ENCODE assay signal across 10 cellular contexts in genomic region chr17:7550359-7550758, GRCh38. TPM values are rescaled to one million over a fixed set of nuclear protein-coding genes. Genes with fewer than 3 reads are reported as not detected.
DNase-seq lines count a peak whose midpoint lies in the region; ATAC-seq and TF ChIP-seq lines count a peak whose summit lies in the region.
"Had no signal": no experiment of that assay in that cellular context is flagged by ENCODE, and none has a peak within 500 bp of the region (broad histone marks: within the 10 kb centered on the region; RNA-seq: fewer than 3 reads in every experiment).

No MANE protein-coding gene starts in this region.

- peak overlapping the region; percentile 97 for H3K27ac Mint-ChIP-seq in activated naive CD8-positive, alpha-beta T cell treated with anti-CD3 and anti-CD28 coated beads, Interleukin-2, amount 10 ng/mL, durations not matched to agents 7 days and 5 days
- H3K27ac Mint-ChIP-seq in naive thymus-derived CD8-positive, alpha-beta T cell = peak overlapping the region; percentile 35 to 96 (median 92)

- no peaks in the 10 kb centered on the region for H3K27me3 ChIP-seq in heart left ventricle
- no peaks in the 10 kb centered on the region for H3K27me3 ChIP-seq in transverse colon
- H3K27me3 ChIP-seq in mesenchymal stem cell (ENCODE audit: control insufficient read depth in 1 of 2, insufficient read depth in 1 of 2, low read length in 2 of 2) = no peaks in the 10 kb centered on the region
- H3K27me3 ChIP-seq: SJSA1 had no signal

- no peaks in the 10 kb centered on the region for H3K27me3 Mint-ChIP-seq in activated naive CD8-positive, alpha-beta T cell treated with anti-CD3 and anti-CD28 coated beads, Interleukin-2, amount 10 ng/mL, durations not matched to agents 7 days and 5 days
- no peaks in the 10 kb centered on the region for H3K27me3 Mint-ChIP-seq in naive thymus-derived CD8-positive, alpha-beta T cell

- H3K36me3 Mint-ChIP-seq in activated naive CD8-positive, alpha-beta T cell treated with anti-CD3 and anti-CD28 coated beads, Interleukin-2, amount 10 ng/mL, durations not matched to agents 7 days and 5 days = peaks cover 35% of the 10 kb centered on the region
- H3K36me3 Mint-ChIP-seq in naive thymus-derived CD8-positive, alpha-beta T cell = peaks cover 0 to 8% (median 0%) of the 10 kb centered on the region in 3 donors

- ATAC-seq in heart left ventricle = no peak
- ATAC-seq in Right ventricle myocardium superior (ENCODE audit: poor library complexity) = no peak
- no peak for ATAC-seq in activated naive CD8-positive, alpha-beta T cell treated with anti-CD3 and anti-CD28 coated beads, Interleukin-2, amount 10 ng/mL, durations not matched to agents 7 days and 5 days (ENCODE audit: low read depth)
- ATAC-seq in naive thymus-derived CD8-positive, alpha-beta T cell = no peak
- ATAC-seq in GM21723 (IDR thresholded peaks at IDR 0.05; ENCODE audit: unreplicated experiment) = no peak

- no peak overlapping the region for H4K91ac ChIP-seq in mesenchymal stem cell (ENCODE audit: low read length)

- no peak overlapping the region for H2BK5ac ChIP-seq in mesenchymal stem cell (ENCODE audit: low read depth, low read length, poor library complexity, severe bottlenecking)

- no peak overlapping the region for H3K9ac ChIP-seq in mesenchymal stem cell (ENCODE audit: low read length)

- in situ Hi-C loops in transverse colon (cut with MboI; ENCODE audit: low pct_ligation_motif_present in 1 of 4, low pct_unique_long_range_greater_than_20kb in 1 of 4, low sequenced_read_pairs in 3 of 4) = no loop called here

- H3K27ac ChIP-seq in heart left ventricle = peak overlapping the region in 7 of 12 donors; percentile 56 to 97 (median 95)
- H3K27ac ChIP-seq in transverse colon = peak overlapping the region; percentile 84 to 92 (median 86)
- H3K27ac ChIP-seq in mesenchymal stem cell (ENCODE audit: low read length, poor library complexity, severe bottlenecking) = no peak overlapping the region
- H3K27ac ChIP-seq: SJSA1 had no signal

- H3K9me3 ChIP-seq in heart left ventricle (no peaks in the 10 kb centered on the region), transverse colon (no peaks in the 10 kb centered on the region), mesenchymal stem cell (ENCODE audit: control insufficient read depth, low read length) (no peaks in the 10 kb centered on the region)
- H3K9me3 ChIP-seq: SJSA1 had no signal

- H3K4ac ChIP-seq in mesenchymal stem cell (ENCODE audit: low read depth in 1 of 2, low read length in 2 of 2) = no peak overlapping the region

- TF ChIP-seq CTCF in heart left ventricle (IDR thresholded peaks at IDR 0.05) (no peak), transverse colon (IDR thresholded peaks at IDR 0.05) (no peak)

- peak overlapping the region; percentile 100 for H3K4me3 Mint-ChIP-seq in activated naive CD8-positive, alpha-beta T cell treated with anti-CD3 and anti-CD28 coated beads, Interleukin-2, amount 10 ng/mL, durations not matched to agents 7 days and 5 days
- H3K4me3 Mint-ChIP-seq in naive thymus-derived CD8-positive, alpha-beta T cell = peak overlapping the region; percentile 72 to 92 (median 84)

- H2AFZ ChIP-seq in mesenchymal stem cell (ENCODE audit: low read depth, low read length) = no peak overlapping the region

- no peak overlapping the region for H3K18ac ChIP-seq in mesenchymal stem cell (ENCODE audit: low read depth in 1 of 2, low read length in 2 of 2)

- H2BK120ac ChIP-seq in mesenchymal stem cell (ENCODE audit: low read depth, low read length) = no peak overlapping the region

- DNase-seq in heart left ventricle = no peak
- no peak for DNase-seq in Right ventricle myocardium superior
- DNase-seq in activated naive CD8-positive, alpha-beta T cell treated with anti-CD3 and anti-CD28 coated beads, Interleukin-2, amount 10 ng/mL, durations not matched to agents 7 days and 5 days = no peak
- DNase-seq in naive thymus-derived CD8-positive, alpha-beta T cell = no peak
- DNase-seq in transverse colon = no peak
- no peak for DNase-seq in NCI-H1930 (lab: John Stamatoyannopoulos, UW)
- no peak for DNase-seq in mesenchymal stem cell
- DNase-seq: cerebellar nuclear complex had no signal

- 27 to 59% (median 52%) methylated on average over 6 of the region's 6 CpGs for WGBS in heart left ventricle, 4 donors
- 74% methylated on average over 6 of the region's 6 CpGs; no CpG with 5 or more reads in 1 of the 2 donors for WGBS in transverse colon (ENCODE audit: low coverage in 1 of 2), 2 donors
- WGBS in mesenchymal stem cell = 85% methylated on average over 6 of the region's 6 CpGs

- H2AK5ac ChIP-seq in mesenchymal stem cell (ENCODE audit: low read length, severe bottlenecking) = no peak overlapping the region

- no peak overlapping the region for H3K23ac ChIP-seq in mesenchymal stem cell (ENCODE audit: low read length in 2 of 2)

- H2BK12ac ChIP-seq in mesenchymal stem cell (ENCODE audit: low read length in 2 of 2) = no peak overlapping the region

- H3K4me3 ChIP-seq in heart left ventricle = peak overlapping the region in 5 of 12 donors; percentile 61 to 96 (median 79)
- peak overlapping the region in 1 of 4 donors; percentile 71 for H3K4me3 ChIP-seq in transverse colon
- H3K4me3 ChIP-seq in mesenchymal stem cell (ENCODE audit: insufficient read depth in 1 of 2, low read depth in 1 of 2, low read length in 2 of 2) = no peak overlapping the region
- H3K4me3 ChIP-seq: SJSA1 had no signal

- no peak overlapping the region for H4K8ac ChIP-seq in mesenchymal stem cell (ENCODE audit: low read length)

- no peak for TF ChIP-seq POLR2A in heart left ventricle (IDR thresholded peaks at IDR 0.05)
- no peak for TF ChIP-seq POLR2A in transverse colon (IDR thresholded peaks at IDR 0.05)

- H3K14ac ChIP-seq in mesenchymal stem cell (ENCODE audit: low read length in 2 of 2) = no peak overlapping the region

- peaks cover 0 to 21% (median 6%) of the 10 kb centered on the region in 9 donors for H3K36me3 ChIP-seq in heart left ventricle
- no peaks in the 10 kb centered on the region for H3K36me3 ChIP-seq in transverse colon
- peaks cover 5 to 6% of the 10 kb centered on the region in 2 experiments for H3K36me3 ChIP-seq in mesenchymal stem cell (ENCODE audit: control insufficient read depth in 1 of 2, insufficient read depth in 2 of 2, low read depth in 1 of 2, low read length in 2 of 2)
- H3K36me3 ChIP-seq: SJSA1 had no signal

- H3K4me1 ChIP-seq in heart left ventricle = peaks cover 0 to 58% (median 14%) of the 10 kb centered on the region in 12 donors
- H3K4me1 ChIP-seq in transverse colon = peaks cover 7 to 34% (median 18%) of the 10 kb centered on the region in 4 donors
- peaks cover 15% of the 10 kb centered on the region for H3K4me1 ChIP-seq in mesenchymal stem cell (ENCODE audit: control insufficient read depth, insufficient read depth, low read depth, low read length)

- peaks cover 3% of the 10 kb centered on the region for H3K79me1 ChIP-seq in mesenchymal stem cell (replicated peaks; ENCODE audit: low read length, poor library complexity, severe bottlenecking)

- H3K9me3 Mint-ChIP-seq in activated naive CD8-positive, alpha-beta T cell treated with anti-CD3 and anti-CD28 coated beads, Interleukin-2, amount 10 ng/mL, durations not matched to agents 7 days and 5 days = no peaks in the 10 kb centered on the region
- no peaks in the 10 kb centered on the region for H3K9me3 Mint-ChIP-seq in naive thymus-derived CD8-positive, alpha-beta T cell

- intact Hi-C loops in heart left ventricle (cut with DNase I) (loop anchor here in 1 of 10 donors (10.0 kb wide), 1 partner anchor 196 kb away; the partner anchor contains the start of genes KCTD11 and TMEM95), Right ventricle myocardium superior (cut with DNase I) (no loop called here), transverse colon (cut with DNase I; ENCODE audit: low total_unique reads) (loop anchor here (10.0 kb wide), 1 partner anchor 196 kb away; the partner anchor contains the start of genes KCTD11 and TMEM95)

- peaks cover 49% of the 10 kb centered on the region for H3K4me1 Mint-ChIP-seq in activated naive CD8-positive, alpha-beta T cell treated with anti-CD3 and anti-CD28 coated beads, Interleukin-2, amount 10 ng/mL, durations not matched to agents 7 days and 5 days
- H3K4me1 Mint-ChIP-seq in naive thymus-derived CD8-positive, alpha-beta T cell = peaks cover 35 to 67% (median 64%) of the 10 kb centered on the region in 4 donors

- H3K4me2 ChIP-seq in mesenchymal stem cell (ENCODE audit: low read length, poor library complexity, severe bottlenecking) = no peak overlapping the region

- H2BK15ac ChIP-seq in mesenchymal stem cell (ENCODE audit: low read depth, poor library complexity, severe bottlenecking) = no peak overlapping the region

- POLR2A ChIA-PET in activated naive CD8-positive, alpha-beta T cell treated with anti-CD3 and anti-CD28 coated beads, Interleukin-2, amount 10 ng/mL, durations not matched to agents 7 days and 5 days (lab: Charles Lee) = interaction anchor here (0.5 to 1.6 kb wide), 7 partner anchors 8 to 136 kb away, joined by 3 to 5 read pairs (median 4); partner anchors contain the start of genes POLR2A and TNFSF13
- POLR2A ChIA-PET in naive thymus-derived CD8-positive, alpha-beta T cell (lab: Charles Lee) = interaction anchor here (0.9 to 2.9 kb wide), 10 partner anchors 8 to 194 kb away, joined by 3 to 21 read pairs (median 4); partner anchors contain the start of genes POLR2A, SENP3, TNFSF13 and TP53

- TF ChIP-seq EP300 in transverse colon (IDR thresholded peaks at IDR 0.05; ENCODE audit: low read depth) = no peak

RNA-seq across cellular contexts. Expression of gene TNFSF12, which starts 1.5 kb away (rescaled TPM):
- 10 to 100 TPM; 20.3 to 49.5 (median 35.1) TPM for total RNA-seq in heart left ventricle
- 10 to 100 TPM; 19.6 to 36.8 TPM for polyA plus RNA-seq in heart left ventricle
- total RNA-seq in Right ventricle myocardium superior = 34.6 TPM
- 10 to 100 TPM; 93.0 to 95.7 TPM for total RNA-seq in activated naive CD8-positive, alpha-beta T cell treated with anti-CD3 and anti-CD28 coated beads, Interleukin-2, amount 10 ng/mL, durations not matched to agents 7 days and 5 days
- 10 to 100 TPM; 25.7 to 26.6 TPM for total RNA-seq in naive thymus-derived CD8-positive, alpha-beta T cell
- 10 to 100 TPM; 19.3 to 28.6 (median 25.8) TPM for polyA plus RNA-seq in naive thymus-derived CD8-positive, alpha-beta T cell
- 10 to 100 TPM; 20.8 to 53.1 (median 31.5) TPM for total RNA-seq in transverse colon
- polyA plus RNA-seq in mesenchymal stem cell (2013, experiment 1 of 2) = 24.0 TPM
- 23.6 TPM for polyA plus RNA-seq in mesenchymal stem cell (2013, experiment 2 of 2)

RNA-seq across cellular contexts. Expression of gene TNFSF13, which starts 8.2 kb away (rescaled TPM):
- total RNA-seq in heart left ventricle = 10 to 100 TPM in 3 of 9 donors, 1 to 10 TPM in 6; 3.7 to 43.0 (median 6.4) TPM
- 1 to 10 TPM; 6.9 to 7.1 TPM for polyA plus RNA-seq in heart left ventricle
- 8.3 TPM for total RNA-seq in Right ventricle myocardium superior
- total RNA-seq in activated naive CD8-positive, alpha-beta T cell treated with anti-CD3 and anti-CD28 coated beads, Interleukin-2, amount 10 ng/mL, durations not matched to agents 7 days and 5 days = 1 to 10 TPM; 8.2 to 8.4 TPM
- 1 to 10 TPM; 2.9 to 3.0 TPM for total RNA-seq in naive thymus-derived CD8-positive, alpha-beta T cell
- 1 to 10 TPM; 1.2 to 3.7 (median 2.1) TPM for polyA plus RNA-seq in naive thymus-derived CD8-positive, alpha-beta T cell
- 10 to 100 TPM; 19.7 to 94.3 (median 59.8) TPM for total RNA-seq in transverse colon
- 0.61 TPM for polyA plus RNA-seq in mesenchymal stem cell (2013, experiment 1 of 2)
- polyA plus RNA-seq in mesenchymal stem cell (2013, experiment 2 of 2) = 0.23 TPM

RNA-seq across cellular contexts. Expression of gene SENP3, which starts 11.4 kb away (rescaled TPM):
- total RNA-seq in heart left ventricle = 10 to 100 TPM; 26.4 to 59.5 (median 28.9) TPM
- 10 to 100 TPM; 29.1 to 65.5 TPM for polyA plus RNA-seq in heart left ventricle
- total RNA-seq in Right ventricle myocardium superior = 30.8 TPM
- 10 to 100 TPM; 43.7 to 50.2 TPM for total RNA-seq in activated naive CD8-positive, alpha-beta T cell treated with anti-CD3 and anti-CD28 coated beads, Interleukin-2, amount 10 ng/mL, durations not matched to agents 7 days and 5 days
- total RNA-seq in naive thymus-derived CD8-positive, alpha-beta T cell = 10 to 100 TPM; 48.0 to 56.8 TPM
- 10 to 100 TPM; 13.8 to 14.1 (median 14.0) TPM for polyA plus RNA-seq in naive thymus-derived CD8-positive, alpha-beta T cell
- total RNA-seq in transverse colon = 100 to 1,000 TPM in 1 of 4 donors, 10 to 100 TPM in 3; 37.0 to 159 (median 45.2) TPM
- polyA plus RNA-seq in mesenchymal stem cell (2013, experiment 1 of 2) = 27.5 TPM
- polyA plus RNA-seq in mesenchymal stem cell (2013, experiment 2 of 2) = 27.0 TPM

RNA-seq across cellular contexts. Expression of gene CD68, which starts 29.1 kb away (rescaled TPM):
- 100 to 1,000 TPM in 2 of 9 donors, 10 to 100 TPM in 6, 1 to 10 TPM in 1; 9.9 to 324 (median 22.5) TPM for total RNA-seq in heart left ventricle
- polyA plus RNA-seq in heart left ventricle = 10 to 100 TPM; 11.3 to 46.7 TPM
- 32.0 TPM for total RNA-seq in Right ventricle myocardium superior
- total RNA-seq in activated naive CD8-positive, alpha-beta T cell treated with anti-CD3 and anti-CD28 coated beads, Interleukin-2, amount 10 ng/mL, durations not matched to agents 7 days and 5 days = 10 to 100 TPM; 32.5 to 33.9 TPM
- total RNA-seq in naive thymus-derived CD8-positive, alpha-beta T cell = 1 to 10 TPM; 4.4 to 4.6 TPM
- polyA plus RNA-seq in naive thymus-derived CD8-positive, alpha-beta T cell = under 1 TPM; 0.15 to 0.59 (median 0.31) TPM
- total RNA-seq in transverse colon = 100 to 1,000 TPM in 1 of 4 donors, 10 to 100 TPM in 2, 1 to 10 TPM in 1; 3.8 to 102 (median 35.1) TPM
- 30.9 TPM for polyA plus RNA-seq in mesenchymal stem cell (2013, experiment 1 of 2)
- polyA plus RNA-seq in mesenchymal stem cell (2013, experiment 2 of 2) = 30.8 TPM

RNA-seq across cellular contexts. Expression of gene MPDU1, which starts 33.3 kb away (rescaled TPM):
- 10 to 100 TPM; 18.4 to 90.1 (median 25.4) TPM for total RNA-seq in heart left ventricle
- polyA plus RNA-seq in heart left ventricle = 100 to 1,000 TPM in 1 of 2 donors, 10 to 100 TPM in 1; 33.3 to 106 TPM
- 25.9 TPM for total RNA-seq in Right ventricle myocardium superior
- total RNA-seq in activated naive CD8-positive, alpha-beta T cell treated with anti-CD3 and anti-CD28 coated beads, Interleukin-2, amount 10 ng/mL, durations not matched to agents 7 days and 5 days = 10 to 100 TPM; 50.2 TPM
- total RNA-seq in naive thymus-derived CD8-positive, alpha-beta T cell = 10 to 100 TPM; 25.6 to 31.8 TPM
- polyA plus RNA-seq in naive thymus-derived CD8-positive, alpha-beta T cell = 10 to 100 TPM; 33.9 to 48.9 (median 41.3) TPM
- 100 to 1,000 TPM in 3 of 4 donors, 10 to 100 TPM in 1; 97.9 to 312 (median 157) TPM for total RNA-seq in transverse colon
- 81.6 TPM for polyA plus RNA-seq in mesenchymal stem cell (2013, experiment 1 of 2)
- 78.5 TPM for polyA plus RNA-seq in mesenchymal stem cell (2013, experiment 2 of 2)
